In genomic region chr2:341912-342311, GRCh38 we compare ENCODE assay signal across 1 cellular context.
TF ChIP-seq lines count a peak whose summit lies in the region.

No MANE protein-coding gene starts in this region.

TF ChIP-seq in GM23338, 12 proteins besides CTCF, POLR2A, EP300 and RAD21 (continued from another document):
- no peak for TF ChIP-seq ZNF462 (CRISPR knock-in tag; IDR thresholded peaks at IDR 0.05)
- TF ChIP-seq STAT1 (IDR thresholded peaks at IDR 0.05; ENCODE audit: unreplicated experiment), result no peak
TF ChIP-seq in GM23338: peak in this region for 0.
